1 cellular context compared by ENCODE assay signal in genomic region chr19:38433268-38433733, GRCh38.
TF ChIP-seq lines count a peak whose summit lies in the region.

Gene RYR1 (plus strand): TSS chr19:38433691. CDS start chr19:38433830, 139 bp downstream.

TF ChIP-seq in K562, 482 proteins besides CTCF, POLR2A, EP300 and RAD21 (continued from another document and continues in another):
- TF ChIP-seq RCOR1 (IDR thresholded peaks at IDR 0.05; ENCODE audit: borderline replicate concordance in 1 of 2, low read depth in 2 of 2, low read length in 2 of 2) (peak in 1 of 2 experiments; percentile 64; a peak in 1 of 4 replicates), NFIC (IDR thresholded peaks at IDR 0.05) (peak; percentile 33; the same call in 1 of the 2 replicates), GTF2B (IDR thresholded peaks at IDR 0.05; ENCODE audit: extremely low read depth, insufficient read length) (no peak), HNRNPLL (IDR thresholded peaks at IDR 0.05; ENCODE audit: low read depth, low read length, poor library complexity, severe bottlenecking) (peak; percentile 67), CBX3 (IDR thresholded peaks at IDR 0.05; ENCODE audit: borderline replicate concordance in 1 of 2, low read length in 2 of 2) (peak in 1 of 2 experiments; percentile 64; a peak in 1 of 3 replicates), SMARCA5 (IDR thresholded peaks at IDR 0.05) (peak; percentile 74; the same call in 1 of the 2 replicates), XRCC5 (IDR thresholded peaks at IDR 0.05; ENCODE audit: low read depth, low read length) (0 out of 2 replicates have a peak, but pooled peaks have one; percentile 11), NFYB (IDR thresholded peaks at IDR 0.05; ENCODE audit: extremely low read depth, insufficient read length) (peak; percentile 61), SNIP1 (IDR thresholded peaks at IDR 0.05; ENCODE audit: low read depth) (no peak), KDM1A (IDR thresholded peaks at IDR 0.05) (peak; percentile 89 to 92), POLR2G (IDR thresholded peaks at IDR 0.05; ENCODE audit: low read depth, low read length) (peak; percentile 60), CXXC5 (CRISPR knock-in tag; IDR thresholded peaks at IDR 0.05) (peak; percentile 42), GABPB1 (CRISPR knock-in tag; IDR thresholded peaks at IDR 0.05) (0 out of 2 replicates have a peak, but pooled peaks have one; percentile 28), HDAC1 (IDR thresholded peaks at IDR 0.05) (peak in 1 of 2 experiments; percentile 65; a peak in 2 of 4 replicates), ZNF24 (IDR thresholded peaks at IDR 0.05) (0 out of 2 replicates have a peak, but pooled peaks have one; percentile 40), ADNP (tag; IDR thresholded peaks at IDR 0.05) (peak; percentile 72), BCOR (IDR thresholded peaks at IDR 0.05) (peak; percentile 97), BHLHE40 (IDR thresholded peaks at IDR 0.05; ENCODE audit: low read length) (0 out of 2 replicates have a peak, but pooled peaks have one; percentile 7), ETV6 (IDR thresholded peaks at IDR 0.05; ENCODE audit: borderline replicate concordance in 1 of 2, low read depth in 2 of 2, low read length in 1 of 2) (0 out of 4 replicates have a peak, but pooled peaks of 1 of the 2 experiments have one; percentile 38), ETV6 (CRISPR knock-in tag; IDR thresholded peaks at IDR 0.05; ENCODE audit: borderline replicate concordance) (no peak), CHD4 (IDR thresholded peaks at IDR 0.05; ENCODE audit: insufficient read depth, insufficient replicate concordance, low read depth, low read length, poor library complexity, severe bottlenecking) (peak; percentile 75), CBX1 (IDR thresholded peaks at IDR 0.05; ENCODE audit: low read depth) (peak; percentile 84; the same call in 1 of the 2 replicates), POLR3G (IDR thresholded peaks at IDR 0.05; ENCODE audit: extremely low read depth, insufficient read length, insufficient replicate concordance) (no peak), CREM (IDR thresholded peaks at IDR 0.05; ENCODE audit: low read depth) (peak; percentile 39), ZNF311 (CRISPR knock-in tag; IDR thresholded peaks at IDR 0.05) (no peak), SMARCE1 (IDR thresholded peaks at IDR 0.05) (0 out of 2 replicates have a peak, but pooled peaks have one; percentile 34), SPI1 (IDR thresholded peaks at IDR 0.05; ENCODE audit: borderline replicate concordance, low read depth, low read length) (peak; percentile 86), ZBTB1 (CRISPR knock-in tag; IDR thresholded peaks at IDR 0.05; ENCODE audit: borderline replicate concordance, low read depth) (no peak), JUND (IDR thresholded peaks at IDR 0.05; ENCODE audit: borderline replicate concordance, low read depth, low read length) (0 out of 2 replicates have a peak, but pooled peaks have one; percentile 7), JUND (tag; IDR thresholded peaks at IDR 0.05; ENCODE audit: borderline replicate concordance, low read depth, low read length) (no peak), HDAC2 (IDR thresholded peaks at IDR 0.05) (peak; percentile 91; the same call in 1 of the 2 replicates), ZNF184 (CRISPR knock-in tag; IDR thresholded peaks at IDR 0.05) (no peak), FOXM1 (IDR thresholded peaks at IDR 0.05; ENCODE audit: low read depth) (0 out of 2 replicates have a peak, but pooled peaks have one; percentile 28), FOXM1 (CRISPR knock-in tag; IDR thresholded peaks at IDR 0.05; ENCODE audit: low read depth) (no peak), ZEB2 (IDR thresholded peaks at IDR 0.05) (peak; percentile 74), CTBP1 (IDR thresholded peaks at IDR 0.05; ENCODE audit: borderline replicate concordance) (peak; percentile 76), MAZ (CRISPR knock-in tag; conservative IDR thresholded peaks at IDR 0.05 in 1 of 2, IDR thresholded peaks at IDR 0.05 in 1 of 2) (peak in 1 of 2 experiments; percentile 15; a peak in 2 of 4 replicates), HLTF (IDR thresholded peaks at IDR 0.05) (0 out of 2 replicates have a peak, but pooled peaks have one; percentile 32), SMAD4 (CRISPR knock-in tag; conservative IDR thresholded peaks at IDR 0.05) (0 out of 2 replicates have a peak, but pooled peaks have one; percentile 24), RBFOX2 (IDR thresholded peaks at IDR 0.05; ENCODE audit: low read depth, low read length) (peak; percentile 53), PCBP2 (IDR thresholded peaks at IDR 0.05; ENCODE audit: low read depth, low read length, poor library complexity, severe bottlenecking) (no peak), SMARCA4 (IDR thresholded peaks at IDR 0.05) (no peak), ARNT (IDR thresholded peaks at IDR 0.05) (0 out of 4 replicates have a peak, but pooled peaks of 1 of the 2 experiments have one; percentile 46), JUNB (CRISPR knock-in tag; conservative IDR thresholded peaks at IDR 0.05) (no peak), SP1 (CRISPR knock-in tag; IDR thresholded peaks at IDR 0.05) (peak; percentile 69), ZNF146 (CRISPR knock-in tag; IDR thresholded peaks at IDR 0.05; ENCODE audit: unreplicated experiment) (peak; percentile 65), PTBP1 (IDR thresholded peaks at IDR 0.05; ENCODE audit: low read depth, low read length) (peak; percentile 83; the same call in 1 of the 2 replicates), FIP1L1 (IDR thresholded peaks at IDR 0.05; ENCODE audit: low read depth, low read length, poor library complexity, severe bottlenecking) (no peak), TAF1 (IDR thresholded peaks at IDR 0.05; ENCODE audit: control insufficient read depth, extremely low read depth, insufficient read depth, low read length, severe bottlenecking) (peak; percentile 33), MNT (conservative IDR thresholded peaks at IDR 0.05) (peak in 1 of 2 experiments; percentile 40; a peak in 1 of 4 replicates), NRF1 (conservative IDR thresholded peaks at IDR 0.05 in 1 of 2, IDR thresholded peaks at IDR 0.05 in 1 of 2) (peak; percentile 25 to 36; a peak in 2 of 4 replicates), MIER1 (IDR thresholded peaks at IDR 0.05; ENCODE audit: low read depth) (no peak), ZBTB7A (IDR thresholded peaks at IDR 0.05; ENCODE audit: borderline replicate concordance, control insufficient read depth, low read depth, low read length) (peak; percentile 58; the same call in 1 of the 2 replicates), ATF1 (CRISPR knock-in tag; IDR thresholded peaks at IDR 0.05) (no peak), ATF1 (tag; IDR thresholded peaks at IDR 0.05) (peak; percentile 23; the same call in 1 of the 2 replicates), TEAD4 (IDR thresholded peaks at IDR 0.05; ENCODE audit: low read length) (0 out of 2 replicates have a peak, but pooled peaks have one; percentile 5), TEAD4 (CRISPR knock-in tag; IDR thresholded peaks at IDR 0.05; ENCODE audit: borderline replicate concordance) (no peak), LEF1 (IDR thresholded peaks at IDR 0.05) (no peak)
- TF ChIP-seq, protein P1, sequence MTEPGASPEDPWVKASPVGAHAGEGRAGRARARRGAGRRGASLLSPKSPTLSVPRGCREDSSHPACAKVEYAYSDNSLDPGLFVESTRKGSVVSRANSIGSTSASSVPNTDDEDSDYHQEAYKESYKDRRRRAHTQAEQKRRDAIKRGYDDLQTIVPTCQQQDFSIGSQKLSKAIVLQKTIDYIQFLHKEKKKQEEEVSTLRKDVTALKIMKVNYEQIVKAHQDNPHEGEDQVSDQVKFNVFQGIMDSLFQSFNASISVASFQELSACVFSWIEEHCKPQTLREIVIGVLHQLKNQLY (CRISPR knock-in tag; conservative IDR thresholded peaks at IDR 0.05): no peak
- TF ChIP-seq, protein P2, sequence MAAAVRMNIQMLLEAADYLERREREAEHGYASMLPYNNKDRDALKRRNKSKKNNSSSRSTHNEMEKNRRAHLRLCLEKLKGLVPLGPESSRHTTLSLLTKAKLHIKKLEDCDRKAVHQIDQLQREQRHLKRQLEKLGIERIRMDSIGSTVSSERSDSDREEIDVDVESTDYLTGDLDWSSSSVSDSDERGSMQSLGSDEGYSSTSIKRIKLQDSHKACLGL (CRISPR knock-in tag; IDR thresholded peaks at IDR 0.05; ENCODE audit: borderline replicate concordance, poor library complexity, severe bottlenecking): no peak
- TF ChIP-seq, protein P3, sequence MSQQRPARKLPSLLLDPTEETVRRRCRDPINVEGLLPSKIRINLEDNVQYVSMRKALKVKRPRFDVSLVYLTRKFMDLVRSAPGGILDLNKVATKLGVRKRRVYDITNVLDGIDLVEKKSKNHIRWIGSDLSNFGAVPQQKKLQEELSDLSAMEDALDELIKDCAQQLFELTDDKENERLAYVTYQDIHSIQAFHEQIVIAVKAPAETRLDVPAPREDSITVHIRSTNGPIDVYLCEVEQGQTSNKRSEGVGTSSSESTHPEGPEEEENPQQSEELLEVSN (IDR thresholded peaks at IDR 0.05; ENCODE audit: borderline replicate concordance in 1 of 2, extremely low read depth in 1 of 2, insufficient read depth in 1 of 2, insufficient read length in 1 of 2, low read depth in 1 of 2, low read length in 1 of 2, poor library complexity in 1 of 2, severe bottlenecking in 1 of 2): peak in 1 of 2 experiments; percentile 65
- TF ChIP-seq, protein P4, sequence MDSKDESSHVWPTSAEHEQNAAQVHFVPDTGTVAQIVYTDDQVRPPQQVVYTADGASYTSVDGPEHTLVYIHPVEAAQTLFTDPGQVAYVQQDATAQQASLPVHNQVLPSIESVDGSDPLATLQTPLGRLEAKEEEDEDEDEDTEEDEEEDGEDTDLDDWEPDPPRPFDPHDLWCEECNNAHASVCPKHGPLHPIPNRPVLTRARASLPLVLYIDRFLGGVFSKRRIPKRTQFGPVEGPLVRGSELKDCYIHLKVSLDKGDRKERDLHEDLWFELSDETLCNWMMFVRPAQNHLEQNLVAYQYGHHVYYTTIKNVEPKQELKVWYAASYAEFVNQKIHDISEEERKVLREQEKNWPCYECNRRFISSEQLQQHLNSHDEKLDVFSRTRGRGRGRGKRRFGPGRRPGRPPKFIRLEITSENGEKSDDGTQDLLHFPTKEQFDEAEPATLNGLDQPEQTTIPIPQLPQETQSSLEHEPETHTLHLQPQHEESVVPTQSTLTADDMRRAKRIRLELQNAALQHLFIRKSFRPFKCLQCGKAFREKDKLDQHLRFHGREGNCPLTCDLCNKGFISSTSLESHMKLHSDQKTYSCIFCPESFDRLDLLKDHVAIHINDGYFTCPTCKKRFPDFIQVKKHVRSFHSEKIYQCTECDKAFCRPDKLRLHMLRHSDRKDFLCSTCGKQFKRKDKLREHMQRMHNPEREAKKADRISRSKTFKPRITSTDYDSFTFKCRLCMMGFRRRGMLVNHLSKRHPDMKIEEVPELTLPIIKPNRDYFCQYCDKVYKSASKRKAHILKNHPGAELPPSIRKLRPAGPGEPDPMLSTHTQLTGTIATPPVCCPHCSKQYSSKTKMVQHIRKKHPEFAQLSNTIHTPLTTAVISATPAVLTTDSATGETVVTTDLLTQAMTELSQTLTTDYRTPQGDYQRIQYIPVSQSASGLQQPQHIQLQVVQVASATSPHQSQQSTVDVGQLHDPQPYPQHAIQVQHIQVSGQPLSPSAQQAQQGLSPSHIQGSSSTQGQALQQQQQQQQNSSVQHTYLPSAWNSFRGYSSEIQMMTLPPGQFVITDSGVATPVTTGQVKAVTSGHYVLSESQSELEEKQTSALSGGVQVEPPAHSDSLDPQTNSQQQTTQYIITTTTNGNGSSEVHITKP (IDR thresholded peaks at IDR 0.05; ENCODE audit: partially characterized antibody): peak; percentile 74
- TF ChIP-seq, protein P5, sequence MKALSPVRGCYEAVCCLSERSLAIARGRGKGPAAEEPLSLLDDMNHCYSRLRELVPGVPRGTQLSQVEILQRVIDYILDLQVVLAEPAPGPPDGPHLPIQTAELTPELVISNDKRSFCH (CRISPR knock-in tag; IDR thresholded peaks at IDR 0.05): no peak
- TF ChIP-seq, protein P5 (tag; IDR thresholded peaks at IDR 0.05): 0 out of 2 replicates have a peak, but pooled peaks have one; percentile 29
- TF ChIP-seq, protein P6, sequence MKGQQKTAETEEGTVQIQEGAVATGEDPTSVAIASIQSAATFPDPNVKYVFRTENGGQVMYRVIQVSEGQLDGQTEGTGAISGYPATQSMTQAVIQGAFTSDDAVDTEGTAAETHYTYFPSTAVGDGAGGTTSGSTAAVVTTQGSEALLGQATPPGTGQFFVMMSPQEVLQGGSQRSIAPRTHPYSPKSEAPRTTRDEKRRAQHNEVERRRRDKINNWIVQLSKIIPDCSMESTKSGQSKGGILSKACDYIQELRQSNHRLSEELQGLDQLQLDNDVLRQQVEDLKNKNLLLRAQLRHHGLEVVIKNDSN (CRISPR knock-in tag; IDR thresholded peaks at IDR 0.05): 0 out of 2 replicates have a peak, but pooled peaks have one; percentile 12
- TF ChIP-seq, protein P7, sequence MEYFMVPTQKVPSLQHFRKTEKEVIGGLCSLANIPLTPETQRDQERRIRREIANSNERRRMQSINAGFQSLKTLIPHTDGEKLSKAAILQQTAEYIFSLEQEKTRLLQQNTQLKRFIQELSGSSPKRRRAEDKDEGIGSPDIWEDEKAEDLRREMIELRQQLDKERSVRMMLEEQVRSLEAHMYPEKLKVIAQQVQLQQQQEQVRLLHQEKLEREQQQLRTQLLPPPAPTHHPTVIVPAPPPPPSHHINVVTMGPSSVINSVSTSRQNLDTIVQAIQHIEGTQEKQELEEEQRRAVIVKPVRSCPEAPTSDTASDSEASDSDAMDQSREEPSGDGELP (CRISPR knock-in tag; IDR thresholded peaks at IDR 0.05; ENCODE audit: borderline replicate concordance): 0 out of 2 replicates have a peak, but pooled peaks have one; percentile 21
